Comparison of ENCODE assay signal across 16 cellular contexts in genomic region chr11:12359761-12360160, GRCh38.
"Had no signal": no experiment of that assay in that cellular context is flagged by ENCODE, and none has a peak within 500 bp of the region (broad histone marks: within the 10 kb centered on the region; RNA-seq: fewer than 3 reads in every experiment).

No MANE protein-coding gene starts in this region.

- H3K9me3 ChIP-seq: left ventricle myocardium inferior, mucosa of descending colon, neutrophil, tibial artery had no signal

- H3K4me1 ChIP-seq: left ventricle myocardium inferior, tibial artery had no signal

- H3K4me3 ChIP-seq: left ventricle myocardium inferior, mucosa of descending colon, tibial artery had no signal

- H3K27me3 ChIP-seq: tibial artery had no signal

- ATAC-seq: activated T-helper 17 cell treated with anti-CD3 and anti-CD28 coated beads, Interleukin-2, amount 50 U/mL, for 72 hours; mucosa of descending colon; naive thymus-derived CD4-positive, alpha-beta T cell; stimulated activated naive B cell treated with anti-CD40 and anti-IgM and Interleukin-4, amounts not matched to agents 10 μg/mL and 1 μg/mL and 100 μg/mL, for 72 hours had no signal

- H3K36me3 ChIP-seq: left ventricle myocardium inferior, neutrophil, tibial artery had no signal

- DNase-seq: activated CD4-positive, alpha-beta T cell treated with anti-CD3 and anti-CD28 coated beads for 1 hour; activated CD4-positive, alpha-beta T cell treated with anti-CD3 and anti-CD28 coated beads, Interleukin-2, amount 50 U/mL, for 48 hours; activated naive CD4-positive, alpha-beta T cell treated with anti-CD3 and anti-CD28 coated beads, Interleukin-2, amount 10 ng/mL, durations not matched to agents 7 days and 5 days; dermis blood vessel endothelial cell; erythroblast; hippocampal formation; left ventricle myocardium inferior; mucosa of descending colon; naive thymus-derived CD4-positive, alpha-beta T cell; posterior cingulate gyrus; stimulated activated CD4-positive, alpha-beta T cell treated with anti-CD3 and anti-CD28 coated beads, Interleukin-2, amount 100 ng/mL, for 48 hours; stimulated activated naive B cell treated with anti-CD40 and anti-IgM and Interleukin-4, amounts not matched to agents 10 μg/mL and 1 μg/mL and 100 μg/mL, for 72 hours; tibial artery had no signal

- H3K27ac ChIP-seq: left ventricle myocardium inferior, neutrophil, tibial artery, VCaP had no signal
